ENCODE assay signal across 28 cellular contexts in genomic region chr18:32110005-32110404, GRCh38.
"Had no signal": no experiment of that assay in that cellular context is flagged by ENCODE, and none has a peak within 500 bp of the region (broad histone marks: within the 10 kb centered on the region; RNA-seq: fewer than 3 reads in every experiment).

No MANE protein-coding gene starts in this region.

- H3K27me3 ChIP-seq: esophagus squamous epithelium, heart right ventricle, left lung, neural progenitor cell, right atrium auricular region, sigmoid colon, stomach, thyroid gland, vagina had no signal

- H3K9me3 Mint-ChIP-seq: effector memory CD8-positive, alpha-beta T cell; naive thymus-derived CD4-positive, alpha-beta T cell; nephron; neural progenitor cell; stimulated activated effector memory CD8-positive, alpha-beta T cell treated with anti-CD3 and anti-CD28 coated beads, Interleukin-12 subunit alpha, Interleukin-12 subunit beta, amount 100 ng/mL, for 72 hours had no signal

- H3K27me3 Mint-ChIP-seq: effector memory CD8-positive, alpha-beta T cell; naive thymus-derived CD4-positive, alpha-beta T cell had no signal

- H3K4me1 ChIP-seq: neural progenitor cell, prostate gland, right atrium auricular region, sigmoid colon, thyroid gland, vagina had no signal

- H3K4me3 ChIP-seq: esophagus squamous epithelium, heart right ventricle, left lung, neural progenitor cell, prostate gland, right atrium auricular region, sigmoid colon, stomach, thyroid gland, vagina had no signal

- H3K27ac ChIP-seq: esophagus squamous epithelium, heart right ventricle, neural progenitor cell, prostate gland, right atrium auricular region, sigmoid colon, stomach, thyroid gland, vagina had no signal

- H3K9me3 ChIP-seq: esophagus squamous epithelium, heart right ventricle, left lung, prostate gland, right atrium auricular region, sigmoid colon, stomach, thyroid gland, vagina had no signal

- H3K27ac Mint-ChIP-seq: nephron; neural progenitor cell; stimulated activated effector memory CD8-positive, alpha-beta T cell treated with anti-CD3 and anti-CD28 coated beads, Interleukin-12 subunit alpha, Interleukin-12 subunit beta, amount 100 ng/mL, for 72 hours had no signal

- H2AFZ ChIP-seq: neural progenitor cell had no signal

- H3K4me2 ChIP-seq: neural progenitor cell had no signal

- H3K9ac ChIP-seq: neural progenitor cell had no signal

- H3K4me1 Mint-ChIP-seq: nephron, neural progenitor cell had no signal

- DNase-seq: effector memory CD8-positive, alpha-beta T cell; erythroblast; esophagus squamous epithelium; foreskin melanocyte; glutamatergic neuron; heart right ventricle; hippocampal formation; left cardiac atrium; left lung; mesendoderm; midbrain; naive thymus-derived CD4-positive, alpha-beta T cell; nucleus accumbens; sigmoid colon; stimulated activated CD4-positive, alpha-beta T cell treated with anti-CD3 and anti-CD28 coated beads, Interleukin-2, amount 100 ng/mL, for 24 hours; stimulated activated CD4-positive, alpha-beta T cell treated with anti-CD3 and anti-CD28 coated beads, Interleukin-4, amount 100 ng/mL, for 24 hours; stimulated activated naive CD4-positive, alpha-beta T cell treated with Interleukin-2 at 50 U/mL for 16 hours; stomach; thyroid gland; trophoblast cell had no signal

- ATAC-seq: effector memory CD8-positive, alpha-beta T cell; heart right ventricle; left cardiac atrium; left lung; naive thymus-derived CD4-positive, alpha-beta T cell; stimulated activated effector memory CD8-positive, alpha-beta T cell treated with anti-CD3 and anti-CD28 coated beads, Interleukin-12 subunit alpha, Interleukin-12 subunit beta, amount 100 ng/mL, for 72 hours had no signal

- FAIRE-seq: endometrium, islet of Langerhans had no signal

- H3K36me3 ChIP-seq: prostate gland, thyroid gland had no signal

- H3K4me3 Mint-ChIP-seq: effector memory CD8-positive, alpha-beta T cell; nephron; neural progenitor cell; stimulated activated effector memory CD8-positive, alpha-beta T cell treated with anti-CD3 and anti-CD28 coated beads, Interleukin-12 subunit alpha, Interleukin-12 subunit beta, amount 100 ng/mL, for 72 hours had no signal
